21 cellular contexts compared by ENCODE assay signal in genomic region chr9:134561427-134562145, GRCh38.
DNase-seq lines count a peak whose midpoint lies in the region; ATAC-seq and TF ChIP-seq lines count a peak whose summit lies in the region.
"Had no signal": no experiment of that assay in that cellular context is flagged by ENCODE, and none has a peak within 500 bp of the region (broad histone marks: within the 10 kb centered on the region; RNA-seq: fewer than 3 reads in every experiment).

No MANE protein-coding gene starts in this region.

- H3K9ac ChIP-seq in neuronal stem cell (ENCODE audit: low read depth, low read length, poor library complexity), result no peak overlapping the region

- no peaks in the 10 kb centered on the region for H3K36me3 ChIP-seq in left ventricle myocardium inferior
- no peaks in the 10 kb centered on the region for H3K36me3 ChIP-seq in hepatocyte (replicated peaks; ENCODE audit: insufficient read depth, low read depth)
- no peaks in the 10 kb centered on the region for H3K36me3 ChIP-seq in vagina
- no peaks in the 10 kb centered on the region for H3K36me3 ChIP-seq in neuronal stem cell (replicated peaks in 1 of 2; ENCODE audit: control insufficient read depth in 2 of 2, insufficient read depth in 2 of 2, low read length in 2 of 2)
- H3K36me3 ChIP-seq: MG63 had no signal

- peaks cover 21% of the 10 kb centered on the region for H3K9me3 ChIP-seq in left ventricle myocardium inferior (replicated peaks)
- H3K9me3 ChIP-seq in hepatocyte (ENCODE audit: low read depth), result no peaks in the 10 kb centered on the region
- no peaks in the 10 kb centered on the region for H3K9me3 ChIP-seq in vagina
- H3K9me3 ChIP-seq in neuronal stem cell (replicated peaks in 1 of 2; ENCODE audit: control insufficient read depth in 2 of 2, insufficient read depth in 1 of 2, low read depth in 1 of 2, low read length in 2 of 2), result peaks cover 0 to 2% of the 10 kb centered on the region in 2 donors
- H3K9me3 ChIP-seq: MG63 had no signal

- H3K4me2 ChIP-seq in hepatocyte (no peak overlapping the region), neuronal stem cell (ENCODE audit: insufficient read depth, low read length, poor library complexity, severe bottlenecking) (no peak overlapping the region)
- H3K4me2 ChIP-seq: PC-9 had no signal

- DNase-seq in Right ventricle myocardium superior (peak; percentile 7), left ventricle myocardium inferior (no peak), hepatocyte (ENCODE audit: low spot score) (peak; percentile 1), posterior vena cava (ENCODE audit: low spot score) (peak; percentile 43), vagina (ENCODE audit: extremely low spot score in 2 of 2) (peak; percentile 74 to 77), neuronal stem cell (ENCODE audit: low spot score) (no peak), DMS153 treated with DMSO at 0.1 percent for 48 hours (lab: John Stamatoyannopoulos, UW; ENCODE audit: unreplicated experiment) (no peak), foreskin fibroblast (no peak)
- DNase-seq: AML-193; C1 segment of cervical spinal cord; Calu3; CD8-positive, alpha-beta memory T cell; DMS153; H7; MG63; NCI-H1436; NCI-H1930; PC-9; RPMI8226; SIG-M5 had no signal

- no peak overlapping the region for H3K4ac ChIP-seq in neuronal stem cell (ENCODE audit: low read length)

- H4K91ac ChIP-seq in neuronal stem cell (ENCODE audit: low read depth, low read length, poor library complexity), result no peak overlapping the region

- no peak overlapping the region for H3K4me3 ChIP-seq in left ventricle myocardium inferior
- H3K4me3 ChIP-seq in hepatocyte, result no peak overlapping the region
- no peak overlapping the region for H3K4me3 ChIP-seq in vagina
- no peak overlapping the region for H3K4me3 ChIP-seq in neuronal stem cell (ENCODE audit: low read length in 2 of 2)
- H3K4me3 ChIP-seq in foreskin fibroblast (ENCODE audit: low read depth in 1 of 2, low read length in 2 of 2), result no peak overlapping the region
- H3K4me3 ChIP-seq: K562, MG63, PC-9 had no signal

- H3K18ac ChIP-seq in neuronal stem cell (ENCODE audit: low read length), result no peak overlapping the region

- no peak for TF ChIP-seq CTCF in left ventricle myocardium inferior (IDR thresholded peaks at IDR 0.05; ENCODE audit: borderline replicate concordance)
- no peak for TF ChIP-seq CTCF in hepatocyte (IDR thresholded peaks at IDR 0.05; ENCODE audit: poor library complexity)
- TF ChIP-seq CTCF in vagina (IDR thresholded peaks at IDR 0.05), result no peak
- no peak for TF ChIP-seq CTCF in foreskin fibroblast (IDR thresholded peaks at IDR 0.05; ENCODE audit: low read depth, low read length)

- no peak overlapping the region for H2BK5ac ChIP-seq in neuronal stem cell (ENCODE audit: low read length)

- no peaks in the 10 kb centered on the region for H3K79me1 ChIP-seq in neuronal stem cell (ENCODE audit: low read depth, low read length)

- H3K27me3 ChIP-seq in left ventricle myocardium inferior (ENCODE audit: low read depth) (peaks cover 12% of the 10 kb centered on the region), hepatocyte (no peaks in the 10 kb centered on the region), vagina (no peaks in the 10 kb centered on the region), neuronal stem cell (ENCODE audit: control insufficient read depth in 3 of 3, insufficient read depth in 3 of 3, low read depth in 1 of 3, low read length in 3 of 3) (peaks cover 0 to 5% (median 0%) of the 10 kb centered on the region in 3 experiments)
- H3K27me3 ChIP-seq: MG63 had no signal

- H2BK120ac ChIP-seq in neuronal stem cell (ENCODE audit: low read depth, low read length), result no peak overlapping the region

- ATAC-seq in Right ventricle myocardium superior (ENCODE audit: poor library complexity), result no peak
- ATAC-seq: K562 had no signal

- H4K20me1 ChIP-seq in hepatocyte (ENCODE audit: insufficient read depth, poor library complexity, severe bottlenecking), result no peaks in the 10 kb centered on the region

- H4K8ac ChIP-seq in neuronal stem cell (ENCODE audit: low read depth, low read length), result no peak overlapping the region

- H3K27ac ChIP-seq in left ventricle myocardium inferior (replicated peaks) (no peak overlapping the region), hepatocyte (no peak overlapping the region), vagina (no peak overlapping the region), neuronal stem cell (replicated peaks; ENCODE audit: low read length) (no peak overlapping the region)
- H3K27ac ChIP-seq: PC-9 had no signal

- H2BK12ac ChIP-seq in neuronal stem cell (ENCODE audit: low read length), result no peak overlapping the region

- intact Hi-C loops in Right ventricle myocardium superior (cut with DNase I), result no loop called here
- intact Hi-C loops in left ventricle myocardium inferior (cut with micrococcal nuclease), result no loop called here
- intact Hi-C loops in posterior vena cava (cut with DNase I), result no loop called here
- intact Hi-C loops in vagina (cut with DNase I), result no loop called here

- H3K4me1 ChIP-seq in left ventricle myocardium inferior (no peaks in the 10 kb centered on the region), hepatocyte (ENCODE audit: insufficient read depth) (peaks cover 6% of the 10 kb centered on the region), vagina (no peaks in the 10 kb centered on the region), neuronal stem cell (ENCODE audit: control insufficient read depth in 2 of 2, insufficient read depth in 1 of 2, low read depth in 1 of 2, low read length in 2 of 2) (peaks cover 0 to under 1% of the 10 kb centered on the region in 2 donors)

- H2AK5ac ChIP-seq in neuronal stem cell (ENCODE audit: low read depth, low read length), result no peak overlapping the region

- no peak overlapping the region for H2BK15ac ChIP-seq in neuronal stem cell (ENCODE audit: low read length)

- H3K79me2 ChIP-seq in hepatocyte, result no peaks in the 10 kb centered on the region

- no peak overlapping the region for H2AFZ ChIP-seq in hepatocyte
- no peak overlapping the region for H2AFZ ChIP-seq in neuronal stem cell (ENCODE audit: low read length)
- H2AFZ ChIP-seq: PC-9 had no signal

- WGBS in hepatocyte (ENCODE audit: low lambda C conversion rate, missing lambda C conversion rate), result 94% methylated on average over 12 of the region's 12 CpGs
- WGBS in neuronal stem cell (ENCODE audit: extremely low coverage in 2 of 2, insufficient read length in 2 of 2, insufficient replicate concordance in 1 of 2), 2 donors, result no CpG with 5 or more reads among the region's 12 CpGs

- H3K9me2 ChIP-seq in hepatocyte (replicated peaks; ENCODE audit: insufficient read depth), result no peaks in the 10 kb centered on the region

- no peak overlapping the region for H3K23ac ChIP-seq in neuronal stem cell (ENCODE audit: low read depth, low read length, poor library complexity)

- no peak overlapping the region for H3K14ac ChIP-seq in neuronal stem cell (ENCODE audit: low read length)

- no peak for TF ChIP-seq POLR2A in vagina (IDR thresholded peaks at IDR 0.05)

Comparison
In these comparisons a context has a peak if more than half of its experiments do, and no peak if none do; other contexts are left out.
1. DNase-seq: peak in Right ventricle myocardium superior (single experiment), hepatocyte (single experiment), posterior vena cava (single experiment) and vagina (2 of 2); none in left ventricle myocardium inferior (single experiment), neuronal stem cell (single experiment), DMS153 treated with DMSO at 0.1 percent for 48 hours (single experiment) and foreskin fibroblast (0 of 2).